ENCODE assay signal across 26 cellular contexts in the genomic region with DNA sequence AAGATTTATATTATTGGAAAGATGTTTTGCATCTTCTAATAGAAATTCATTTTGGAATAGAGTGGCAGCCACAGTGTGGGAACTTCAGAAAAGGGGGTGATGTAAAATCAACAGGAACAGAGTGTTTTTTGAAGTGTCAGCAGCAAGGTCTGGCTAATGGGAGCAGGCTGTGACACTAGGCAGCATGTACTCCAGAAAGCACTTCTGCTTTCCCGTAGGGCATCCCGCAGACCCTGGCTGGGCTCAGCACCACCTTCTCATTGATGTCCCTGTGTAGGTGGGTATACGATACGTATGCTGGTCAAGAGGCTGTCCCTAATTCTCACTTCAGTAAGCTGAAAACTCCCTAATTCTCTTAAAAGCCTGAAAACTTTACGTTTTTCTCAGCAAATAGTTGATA.
DNase-seq lines count a peak whose midpoint lies in the region; ATAC-seq, FAIRE-seq and TF ChIP-seq lines count a peak whose summit lies in the region.
"Had no signal": no experiment of that assay in that cellular context is flagged by ENCODE, and none has a peak within 500 bp of the region (broad histone marks: within the 10 kb centered on the region; RNA-seq: fewer than 3 reads in every experiment).

No MANE protein-coding gene starts in this region.

- H3K27me3 Mint-ChIP-seq in chondrocyte (ENCODE audit: low read depth): no peaks in the 10 kb centered on the region
- H3K27me3 Mint-ChIP-seq: activated naive CD4-positive, alpha-beta T cell treated with anti-CD3 and anti-CD28 coated beads, Interleukin-2, amount 10 ng/mL, durations not matched to agents 7 days and 5 days; T-helper 17 cell had no signal

- H3K4me3 Mint-ChIP-seq in chondrocyte (ENCODE audit: unreplicated experiment): no peak overlapping the region
- H3K4me3 Mint-ChIP-seq: activated CD4-positive, alpha-beta T cell treated with anti-CD3 and anti-CD28 coated beads for 36 hours; activated CD8-positive, alpha-beta T cell treated with anti-CD3 and anti-CD28 coated beads for 36 hours; activated naive CD4-positive, alpha-beta T cell treated with anti-CD3 and anti-CD28 coated beads, Interleukin-2, amount 10 ng/mL, durations not matched to agents 7 days and 5 days; activated T-helper 17 cell treated with anti-CD3 and anti-CD28 coated beads, Interleukin-2, amount 50 U/mL, for 72 hours; IgD-negative memory B cell; T-helper 17 cell had no signal

- intact Hi-C loops in sciatic nerve (cut with DNase I): no loop called here

- H3K36me3 Mint-ChIP-seq in chondrocyte (ENCODE audit: low read depth): no peaks in the 10 kb centered on the region
- H3K36me3 Mint-ChIP-seq: activated naive CD4-positive, alpha-beta T cell treated with anti-CD3 and anti-CD28 coated beads, Interleukin-2, amount 10 ng/mL, durations not matched to agents 7 days and 5 days; IgD-negative memory B cell had no signal

- FAIRE-seq in frontal cortex (lab: Jason Lieb, UNC): no peak
- FAIRE-seq: A204.1, GM12878, small intestine had no signal

- no peak for TF ChIP-seq CTCF in chondrocyte (IDR thresholded peaks at IDR 0.05)

- no peaks in the 10 kb centered on the region for H3K9me3 Mint-ChIP-seq in chondrocyte (ENCODE audit: low read depth)
- H3K9me3 Mint-ChIP-seq: activated CD8-positive, alpha-beta T cell treated with anti-CD3 and anti-CD28 coated beads for 36 hours; activated naive CD4-positive, alpha-beta T cell treated with anti-CD3 and anti-CD28 coated beads, Interleukin-2, amount 10 ng/mL, durations not matched to agents 7 days and 5 days; activated T-helper 17 cell treated with anti-CD3 and anti-CD28 coated beads, Interleukin-2, amount 50 U/mL, for 72 hours had no signal

- peak overlapping the region; percentile 84 for H3K27ac Mint-ChIP-seq in chondrocyte (ENCODE audit: unreplicated experiment)
- H3K27ac Mint-ChIP-seq: activated CD4-positive, alpha-beta T cell treated with anti-CD3 and anti-CD28 coated beads for 36 hours; activated CD8-positive, alpha-beta T cell treated with anti-CD3 and anti-CD28 coated beads for 36 hours; activated naive CD4-positive, alpha-beta T cell treated with anti-CD3 and anti-CD28 coated beads, Interleukin-2, amount 10 ng/mL, durations not matched to agents 7 days and 5 days; activated T-helper 17 cell treated with anti-CD3 and anti-CD28 coated beads, Interleukin-2, amount 50 U/mL, for 72 hours; IgD-negative memory B cell; T-helper 17 cell had no signal

- H3K4me1 Mint-ChIP-seq in chondrocyte (ENCODE audit: low read depth): peaks cover 17% of the 10 kb centered on the region
- H3K4me1 Mint-ChIP-seq: activated CD4-positive, alpha-beta T cell treated with anti-CD3 and anti-CD28 coated beads for 36 hours; activated naive CD4-positive, alpha-beta T cell treated with anti-CD3 and anti-CD28 coated beads, Interleukin-2, amount 10 ng/mL, durations not matched to agents 7 days and 5 days; activated T-helper 17 cell treated with anti-CD3 and anti-CD28 coated beads, Interleukin-2, amount 50 U/mL, for 72 hours; IgD-negative memory B cell; T-helper 17 cell had no signal

- peak; percentile 49 for ATAC-seq in sciatic nerve
- ATAC-seq: activated CD4-positive, alpha-beta T cell treated with anti-CD3 and anti-CD28 coated beads for 36 hours; activated CD8-positive, alpha-beta T cell treated with anti-CD3 and anti-CD28 coated beads for 36 hours; activated T-helper 17 cell treated with anti-CD3 and anti-CD28 coated beads, Interleukin-2, amount 50 U/mL, for 72 hours; body of pancreas; gastrocnemius medialis; GM12878; T-helper 17 cell; upper lobe of right lung had no signal

- DNase-seq in NCI-H2107 treated with DMSO at 0.1 percent for 48 hours (lab: John Stamatoyannopoulos, UW; ENCODE audit: unreplicated experiment) (peak; percentile 76), NCI-H2107 (lab: John Stamatoyannopoulos, UW) (no peak), NCI-H1092 treated with DMSO at 0.1 percent for 48 hours (lab: John Stamatoyannopoulos, UW) (peak; percentile 75), chondrocyte (ENCODE audit: low spot score) (no peak), sciatic nerve (ENCODE audit: low spot score) (no peak), T1000 (lab: John Stamatoyannopoulos, UW) (no peak), frontal cortex (ENCODE audit: low spot score in 2 of 2) (no peak)
- no peak for DNase-seq in central memory CD4-positive, alpha-beta T cell
- DNase-seq: activated CD4-positive, alpha-beta T cell treated with anti-CD3 and anti-CD28 coated beads for 36 hours; activated CD8-positive, alpha-beta T cell treated with anti-CD3 and anti-CD28 coated beads for 36 hours; activated naive CD4-positive, alpha-beta T cell treated with anti-CD3 and anti-CD28 coated beads, Interleukin-2, amount 10 ng/mL, durations not matched to agents 7 days and 5 days; adrenal gland; body of pancreas; DMS153; gastrocnemius medialis; hippocampal formation; NCI-H1048; NCI-H2029; small intestine; stimulated activated naive CD4-positive, alpha-beta T cell treated with Interleukin-2 at 50 U/mL for 16 hours; T-helper 17 cell; upper lobe of right lung had no signal

Comparison
In these comparisons a context has a peak if more than half of its experiments do, and no peak if none do; other contexts are left out.
1. DNase-seq: peak in NCI-H2107 treated with DMSO at 0.1 percent for 48 hours (single experiment) and NCI-H1092 treated with DMSO at 0.1 percent for 48 hours (single experiment); none in NCI-H2107 (single experiment), chondrocyte (single experiment), sciatic nerve (single experiment), T1000 (single experiment), frontal cortex (0 of 2) and central memory CD4-positive, alpha-beta T cell (single experiment).